ENCODE assay signal across 1 cellular context in genomic region chr2:232549655-232550350, GRCh38.
TF ChIP-seq lines count a peak whose summit lies in the region.

No MANE protein-coding gene starts in this region.

TF ChIP-seq in K562, 482 proteins besides CTCF, POLR2A, EP300 and RAD21:
- no peak for TF ChIP-seq MCM2 (IDR thresholded peaks at IDR 0.05; ENCODE audit: low read depth)
- no peak for TF ChIP-seq ZNF79 (CRISPR knock-in tag; IDR thresholded peaks at IDR 0.05; ENCODE audit: low read depth)
- TF ChIP-seq TFAP4 (CRISPR knock-in tag; IDR thresholded peaks at IDR 0.05; ENCODE audit: borderline replicate concordance), result no peak
- no peak for TF ChIP-seq E2F3 (CRISPR knock-in tag; IDR thresholded peaks at IDR 0.05)
- TF ChIP-seq XRCC5 (IDR thresholded peaks at IDR 0.05; ENCODE audit: low read depth, low read length), result no peak
- TF ChIP-seq BRCA1 (IDR thresholded peaks at IDR 0.05), result no peak
- TF ChIP-seq BRCA1 (CRISPR knock-in tag; IDR thresholded peaks at IDR 0.05), result no peak
- TF ChIP-seq TFAM (CRISPR knock-in tag; conservative IDR thresholded peaks at IDR 0.05), result no peak
- TF ChIP-seq SETDB1 (IDR thresholded peaks at IDR 0.05; ENCODE audit: low read length), result no peak
- TF ChIP-seq ZSCAN32 (CRISPR knock-in tag; IDR thresholded peaks at IDR 0.05), result no peak
- TF ChIP-seq XRCC3 (IDR thresholded peaks at IDR 0.05), result no peak
- TF ChIP-seq DIDO1 (tag; IDR thresholded peaks at IDR 0.05; ENCODE audit: low read depth), result no peak
- no peak for TF ChIP-seq DMBX1 (CRISPR knock-in tag; IDR thresholded peaks at IDR 0.05; ENCODE audit: borderline replicate concordance)
- no peak for TF ChIP-seq SNIP1 (IDR thresholded peaks at IDR 0.05; ENCODE audit: low read depth)
- no peak for TF ChIP-seq MEF2A (IDR thresholded peaks at IDR 0.05; ENCODE audit: control insufficient read depth, low read depth, low read length)
- no peak for TF ChIP-seq BHLHE40 (IDR thresholded peaks at IDR 0.05; ENCODE audit: low read length)
- TF ChIP-seq NR3C1 (CRISPR knock-in tag; IDR thresholded peaks at IDR 0.05), result no peak
- TF ChIP-seq YY1 (IDR thresholded peaks at IDR 0.05; ENCODE audit: borderline replicate concordance in 1 of 3, control insufficient read depth in 1 of 3, extremely low read depth in 1 of 3, insufficient read depth in 3 of 3, insufficient read length in 1 of 3, insufficient replicate concordance in 2 of 3, low read depth in 1 of 3, low read length in 2 of 3), result peak in 1 of 3 experiments; percentile 75
- no peak for TF ChIP-seq TARDBP (IDR thresholded peaks at IDR 0.05)
- no peak for TF ChIP-seq TRIM28 (IDR thresholded peaks at IDR 0.05)
- TF ChIP-seq ZNF124 (CRISPR knock-in tag; IDR thresholded peaks at IDR 0.05), result no peak
- no peak for TF ChIP-seq ZNF780A (CRISPR knock-in tag; IDR thresholded peaks at IDR 0.05)
- TF ChIP-seq HMGXB4 (CRISPR knock-in tag; IDR thresholded peaks at IDR 0.05), result 0 out of 2 replicates have a peak, but pooled peaks have one; percentile 51
- TF ChIP-seq THRA (IDR thresholded peaks at IDR 0.05), result no peak
- TF ChIP-seq MED1 (CRISPR knock-in tag; IDR thresholded peaks at IDR 0.05; ENCODE audit: borderline replicate concordance), result no peak
- TF ChIP-seq ATF3 (IDR thresholded peaks at IDR 0.05), result no peak
- TF ChIP-seq ATF3 (CRISPR knock-in tag; conservative IDR thresholded peaks at IDR 0.05), result 0 out of 2 replicates have a peak, but pooled peaks have one; percentile 18
- TF ChIP-seq CEBPZ (IDR thresholded peaks at IDR 0.05; ENCODE audit: borderline replicate concordance, low read depth, low read length), result no peak
- no peak for TF ChIP-seq U2AF2 (optimal IDR thresholded peaks at IDR 0.05; ENCODE audit: low read depth, low read length)
- TF ChIP-seq NFRKB (IDR thresholded peaks at IDR 0.05; ENCODE audit: low read depth), result peak; percentile 70; the same call in 1 of the 2 replicates
- no peak for TF ChIP-seq CBFA2T2 (conservative IDR thresholded peaks at IDR 0.05)
- TF ChIP-seq TRIM24 (IDR thresholded peaks at IDR 0.05), result no peak
- TF ChIP-seq STAT5B (CRISPR knock-in tag; IDR thresholded peaks at IDR 0.05), result no peak
- TF ChIP-seq ZNF277 (CRISPR knock-in tag; IDR thresholded peaks at IDR 0.05; ENCODE audit: borderline replicate concordance), result no peak
- TF ChIP-seq YBX1 (IDR thresholded peaks at IDR 0.05), result no peak
- no peak for TF ChIP-seq NR2C2 (CRISPR knock-in tag; IDR thresholded peaks at IDR 0.05)
- peak; percentile 49; the same call in 1 of the 2 replicates for TF ChIP-seq NR2C2 (tag; IDR thresholded peaks at IDR 0.05)
- no peak for TF ChIP-seq TOE1 (IDR thresholded peaks at IDR 0.05; ENCODE audit: borderline replicate concordance)
- 0 out of 2 replicates have a peak, but pooled peaks have one; percentile 23 for TF ChIP-seq TOE1 (CRISPR knock-in tag; IDR thresholded peaks at IDR 0.05; ENCODE audit: borderline replicate concordance, low read depth)
- no peak for TF ChIP-seq ZNF311 (CRISPR knock-in tag; IDR thresholded peaks at IDR 0.05)
- TF ChIP-seq ZNF766 (CRISPR knock-in tag; conservative IDR thresholded peaks at IDR 0.05), result 0 out of 2 replicates have a peak, but pooled peaks have one; percentile 54
- no peak for TF ChIP-seq SOX6 (IDR thresholded peaks at IDR 0.05)
- TF ChIP-seq GTF2B (IDR thresholded peaks at IDR 0.05; ENCODE audit: extremely low read depth, insufficient read length), result no peak
- no peak for TF ChIP-seq ZNF121 (CRISPR knock-in tag; conservative IDR thresholded peaks at IDR 0.05)
- TF ChIP-seq PTTG1 (tag; IDR thresholded peaks at IDR 0.05; ENCODE audit: low read depth), result no peak
- no peak for TF ChIP-seq CBX2 (IDR thresholded peaks at IDR 0.05; ENCODE audit: insufficient read depth, low read length, poor library complexity, severe bottlenecking)
- no peak for TF ChIP-seq MYC (IDR thresholded peaks at IDR 0.05; ENCODE audit: low read depth, low read length)
- peak; percentile 38; the same call in 1 of the 2 replicates for TF ChIP-seq MYC (CRISPR knock-in tag; IDR thresholded peaks at IDR 0.05; ENCODE audit: borderline replicate concordance, low read depth)
- no peak for TF ChIP-seq NCOR1 (IDR thresholded peaks at IDR 0.05)
- no peak for TF ChIP-seq MYNN (IDR thresholded peaks at IDR 0.05)
- no peak for TF ChIP-seq MYNN (CRISPR knock-in tag; IDR thresholded peaks at IDR 0.05)
- no peak for TF ChIP-seq ELF1 (tag; IDR thresholded peaks at IDR 0.05)
- no peak for TF ChIP-seq ZNF586 (CRISPR knock-in tag; conservative IDR thresholded peaks at IDR 0.05)
- TF ChIP-seq KDM4B (IDR thresholded peaks at IDR 0.05; ENCODE audit: borderline replicate concordance in 2 of 2, low read depth in 1 of 2), result no peak
- no peak for TF ChIP-seq FOXP1 (CRISPR knock-in tag; IDR thresholded peaks at IDR 0.05)
- TF ChIP-seq MAFG (tag; conservative IDR thresholded peaks at IDR 0.05), result no peak
- TF ChIP-seq HEY1 (CRISPR knock-in tag; IDR thresholded peaks at IDR 0.05; ENCODE audit: borderline replicate concordance), result no peak
- TF ChIP-seq ZNF408 (CRISPR knock-in tag; IDR thresholded peaks at IDR 0.05; ENCODE audit: low read depth), result no peak
- TF ChIP-seq NR2F6 (CRISPR knock-in tag; IDR thresholded peaks at IDR 0.05), result no peak
- no peak for TF ChIP-seq ZBTB2 (IDR thresholded peaks at IDR 0.05)
- no peak for TF ChIP-seq NCOA4 (IDR thresholded peaks at IDR 0.05; ENCODE audit: partially characterized antibody)
- TF ChIP-seq ETV1 (tag; conservative IDR thresholded peaks at IDR 0.05; ENCODE audit: low read depth), result no peak
- no peak for TF ChIP-seq U2AF1 (optimal IDR thresholded peaks at IDR 0.05; ENCODE audit: low read depth, low read length)
- TF ChIP-seq TCF7L2 (IDR thresholded peaks at IDR 0.05; ENCODE audit: low read depth, low read length), result no peak
